1 cellular context compared by ENCODE assay signal in the genomic region with DNA sequence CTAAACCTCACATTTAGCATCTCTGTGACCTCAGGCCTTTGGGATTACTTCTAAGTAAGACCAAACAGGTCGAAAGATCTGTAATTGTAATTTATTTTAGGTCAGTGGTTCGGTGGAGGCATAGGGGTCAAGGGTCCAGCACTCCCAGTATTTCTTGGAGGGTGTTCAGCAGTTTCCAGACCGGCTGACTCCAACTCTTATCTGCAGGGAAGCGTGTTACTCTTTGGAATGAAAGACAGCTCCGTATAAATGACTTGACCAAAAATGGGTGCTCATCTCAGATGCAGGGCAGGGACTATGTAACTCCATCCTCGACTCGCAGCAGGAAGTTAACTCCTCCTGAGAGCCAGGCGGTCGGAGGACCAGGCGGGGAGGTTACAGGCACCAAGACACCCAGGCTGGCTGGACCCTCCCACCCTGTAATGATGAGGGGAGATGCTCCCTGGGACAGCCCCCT.
TF ChIP-seq lines count a peak whose summit lies in the region.

No MANE protein-coding gene starts in this region.

TF ChIP-seq in H1, 55 proteins besides CTCF, POLR2A, EP300 and RAD21:
- TF ChIP-seq SRF (IDR thresholded peaks at IDR 0.05; ENCODE audit: low read depth, low read length): no peak
- peak; percentile 78 for TF ChIP-seq SAP30 (IDR thresholded peaks at IDR 0.05; ENCODE audit: insufficient read depth, insufficient replicate concordance, low read length)
